ENCODE assay signal across 23 cellular contexts in genomic region chr5:135064235-135064570, GRCh38. TPM values are rescaled to one million over a fixed set of nuclear protein-coding genes. Genes with fewer than 3 reads are reported as not detected.
"Had no signal": no experiment of that assay in that cellular context is flagged by ENCODE, and none has a peak within 500 bp of the region (broad histone marks: within the 10 kb centered on the region; RNA-seq: fewer than 3 reads in every experiment).

No MANE protein-coding gene starts in this region.

- H3K27me3 Mint-ChIP-seq: stimulated activated naive CD8-positive, alpha-beta T cell treated with anti-CD3 and anti-CD28 coated beads, Interleukin-15, Interleukin-2, amounts not matched to agents 100 ng/mL and 50 ng/mL, for 24 hours had no signal

- H3K4me3 ChIP-seq: hepatocyte, lung, neural progenitor cell, smooth muscle cell, tibial artery, upper lobe of left lung, vagina had no signal

- H3K27ac Mint-ChIP-seq: dendritic cell treated with granulocyte-macrophage colony-stimulating factor and Interleukin-4, amounts not matched to agents 40 ng/mL and 50 ng/mL, for 4 days; effector memory CD8-positive, alpha-beta T cell; natural killer cell treated with Interleukin-12 subunit alpha and Interleukin-12 subunit beta and Interleukin-15 and Interleukin-18, amount 100 ng/mL, for 72 hours; neural progenitor cell; stimulated activated memory B cell treated with anti-CD40 and anti-IgM and Interleukin-4, amounts not matched to agents 10 μg/mL and 1 μg/mL and 100 μg/mL, for 72 hours; stimulated activated naive CD8-positive, alpha-beta T cell treated with anti-CD3 and anti-CD28 coated beads, Interleukin-15, Interleukin-2, amounts not matched to agents 100 ng/mL and 50 ng/mL, for 24 hours had no signal

- H3K4me2 ChIP-seq: hepatocyte, neural progenitor cell, smooth muscle cell had no signal

- FAIRE-seq: endothelial cell of umbilical vein had no signal

- H2AFZ ChIP-seq: hepatocyte, neural progenitor cell, parathyroid adenoma had no signal

- H3K36me3 ChIP-seq: neural progenitor cell, tibial artery, upper lobe of left lung, vagina had no signal

- ATAC-seq: effector memory CD8-positive, alpha-beta T cell; foreskin keratinocyte; left colon; left ventricle myocardium superior; natural killer cell treated with Interleukin-12 subunit alpha and Interleukin-12 subunit beta and Interleukin-15 and Interleukin-18, amount 100 ng/mL, for 72 hours; stimulated activated memory B cell treated with anti-CD40 and anti-IgM and Interleukin-4, amounts not matched to agents 10 μg/mL and 1 μg/mL and 100 μg/mL, for 72 hours had no signal

- DNase-seq: effector memory CD8-positive, alpha-beta T cell; erythroblast; foreskin keratinocyte; left ventricle myocardium superior; mesenchymal stem cell; midbrain; occipital lobe; stimulated activated CD4-positive, alpha-beta T cell treated with anti-CD3 and anti-CD28 coated beads, Interleukin-4, amount 100 ng/mL, for 1 hour; tibial artery; upper lobe of left lung had no signal

- H3K4me1 Mint-ChIP-seq: stimulated activated memory B cell treated with anti-CD40 and anti-IgM and Interleukin-4, amounts not matched to agents 10 μg/mL and 1 μg/mL and 100 μg/mL, for 72 hours had no signal

- H3K79me2 ChIP-seq: hepatocyte, parathyroid adenoma had no signal

- H3K9ac ChIP-seq: neural progenitor cell, parathyroid adenoma had no signal

- H3K4me3 Mint-ChIP-seq: dendritic cell treated with granulocyte-macrophage colony-stimulating factor and Interleukin-4, amounts not matched to agents 40 ng/mL and 50 ng/mL, for 4 days; effector memory CD8-positive, alpha-beta T cell; natural killer cell treated with Interleukin-12 subunit alpha and Interleukin-12 subunit beta and Interleukin-15 and Interleukin-18, amount 100 ng/mL, for 72 hours; neural progenitor cell; stimulated activated memory B cell treated with anti-CD40 and anti-IgM and Interleukin-4, amounts not matched to agents 10 μg/mL and 1 μg/mL and 100 μg/mL, for 72 hours; stimulated activated naive CD8-positive, alpha-beta T cell treated with anti-CD3 and anti-CD28 coated beads, Interleukin-15, Interleukin-2, amounts not matched to agents 100 ng/mL and 50 ng/mL, for 24 hours had no signal

- H3K36me3 Mint-ChIP-seq: natural killer cell treated with Interleukin-12 subunit alpha and Interleukin-12 subunit beta and Interleukin-15 and Interleukin-18, amount 100 ng/mL, for 72 hours; neural progenitor cell; stimulated activated memory B cell treated with anti-CD40 and anti-IgM and Interleukin-4, amounts not matched to agents 10 μg/mL and 1 μg/mL and 100 μg/mL, for 72 hours had no signal

- H3K9me3 Mint-ChIP-seq: dendritic cell treated with granulocyte-macrophage colony-stimulating factor and Interleukin-4, amounts not matched to agents 40 ng/mL and 50 ng/mL, for 4 days; effector memory CD8-positive, alpha-beta T cell; natural killer cell treated with Interleukin-12 subunit alpha and Interleukin-12 subunit beta and Interleukin-15 and Interleukin-18, amount 100 ng/mL, for 72 hours; neural progenitor cell; stimulated activated memory B cell treated with anti-CD40 and anti-IgM and Interleukin-4, amounts not matched to agents 10 μg/mL and 1 μg/mL and 100 μg/mL, for 72 hours; stimulated activated naive CD8-positive, alpha-beta T cell treated with anti-CD3 and anti-CD28 coated beads, Interleukin-15, Interleukin-2, amounts not matched to agents 100 ng/mL and 50 ng/mL, for 24 hours had no signal

- H3K27me3 ChIP-seq: hepatocyte, tibial artery, upper lobe of left lung, vagina had no signal

- H3K27ac ChIP-seq: foreskin keratinocyte, hepatocyte, neural progenitor cell, parathyroid adenoma, tibial artery, upper lobe of left lung, vagina had no signal

- H3K4me1 ChIP-seq: foreskin keratinocyte, parathyroid adenoma, upper lobe of left lung had no signal

- H3K9me3 ChIP-seq: tibial artery, upper lobe of left lung, vagina had no signal

RNA-seq across cellular contexts. Expression of gene PITX1, which starts 30.2 kb away (rescaled TPM):
- total RNA-seq: kidney epithelial cell; left ventricle myocardium superior; natural killer cell treated with Interleukin-12 subunit alpha and Interleukin-12 subunit beta and Interleukin-15 and Interleukin-18, amount 100 ng/mL, for 72 hours; occipital lobe had no signal
